ENCODE assay signal across 8 cellular contexts in the genomic region with DNA sequence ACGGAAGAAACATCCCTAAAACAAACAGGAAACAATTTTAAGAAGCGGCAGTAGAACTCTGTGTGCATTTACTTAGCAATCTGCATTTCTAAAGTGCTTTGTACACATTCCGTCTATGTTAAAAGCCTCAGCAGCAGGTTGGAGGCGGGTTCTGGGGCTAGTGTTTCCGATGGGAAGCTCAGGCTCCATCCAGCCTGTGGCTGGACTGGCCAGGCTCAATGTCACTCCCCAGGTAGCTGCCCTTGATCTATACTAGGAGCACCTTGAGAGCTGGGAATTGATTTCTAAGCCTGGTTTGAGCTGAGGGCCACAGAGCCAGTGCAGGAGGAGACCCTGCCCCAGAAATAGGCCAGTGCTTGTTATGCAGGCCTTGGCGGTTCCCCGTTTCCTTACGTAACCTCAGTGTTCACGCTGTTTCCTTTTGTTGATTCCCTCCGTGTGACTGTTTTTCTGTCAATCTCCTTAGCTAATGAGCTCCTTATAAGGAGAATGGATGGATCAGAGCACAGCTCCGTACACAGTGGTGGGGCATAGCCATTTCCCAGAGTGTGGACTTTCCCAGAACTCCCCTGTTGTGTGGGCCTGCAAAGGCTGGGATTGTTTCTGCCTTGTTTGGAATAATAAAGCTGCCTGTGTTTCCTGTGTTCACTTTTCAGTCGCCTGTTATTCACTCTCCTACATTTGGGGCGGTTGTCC. TPM values are rescaled to one million over a fixed set of nuclear protein-coding genes. Genes with fewer than 3 reads are reported as not detected.
DNase-seq lines count a peak whose midpoint lies in the region; ATAC-seq, FAIRE-seq and TF ChIP-seq lines count a peak whose summit lies in the region.

No MANE protein-coding gene starts in this region.

- peaks cover 6% of the 10 kb centered on the region for H3K36me3 ChIP-seq in bronchial epithelial cell (ENCODE audit: control insufficient read depth, insufficient read depth, low read length)
- no peaks in the 10 kb centered on the region for H3K36me3 ChIP-seq in lung (ENCODE audit: control insufficient read depth in 2 of 2, insufficient read depth in 2 of 2, low read length in 2 of 2)

- H3K4me3 ChIP-seq in bronchial epithelial cell (ENCODE audit: low read depth, low read length) (no peak overlapping the region), lung (no peak overlapping the region)

- peak overlapping the region; percentile 64 to 91 for H3K4me3 Mint-ChIP-seq in CD14-positive monocyte

- ATAC-seq in lung (ENCODE audit: insufficient read depth, low FRiP score), result peak; percentile 77
- no peak for ATAC-seq in GM18520 (IDR thresholded peaks at IDR 0.05; ENCODE audit: unreplicated experiment)
- ATAC-seq in GM21737 (IDR thresholded peaks at IDR 0.05; ENCODE audit: unreplicated experiment), result no peak

- WGBS in lung, 2 donors, result 15 to 27% methylated on average over 13 of the region's 13 CpGs

- POLR2A ChIA-PET in GM10248 (lab: Yijun Ruan, JAX), result no interaction called here

- H3K27me3 ChIP-seq in bronchial epithelial cell (ENCODE audit: control insufficient read depth, insufficient read depth, low read length) (no peaks in the 10 kb centered on the region), lung (ENCODE audit: control insufficient read depth, insufficient read depth) (no peaks in the 10 kb centered on the region)

- TF ChIP-seq CTCF in CD14-positive monocyte (IDR thresholded peaks at IDR 0.05) (no peak), bronchial epithelial cell (IDR thresholded peaks at IDR 0.05; ENCODE audit: insufficient read depth, low read length, severe bottlenecking) (no peak), lung (IDR thresholded peaks at IDR 0.05; ENCODE audit: control extremely low read depth, extremely low read depth) (no peak), GM10248 (IDR thresholded peaks at IDR 0.05; ENCODE audit: control extremely low read depth, extremely low read depth, low read depth, missing control alignments) (no peak)

- CTCF ChIA-PET in GM10248 (lab: Yijun Ruan, JAX), result interaction anchor here (0.8 to 1.4 kb wide), 3 partner anchors 31 to 409 kb away, joined by 3 read pairs; no protein-coding TSS in a partner anchor

- H3K27me3 Mint-ChIP-seq in CD14-positive monocyte (ENCODE audit: low read depth in 3 of 3), result peaks cover 0 to 2% (median 0%) of the 10 kb centered on the region in 3 donors

- peaks cover 8 to 12% of the 10 kb centered on the region in 2 donors for H3K36me3 Mint-ChIP-seq in CD14-positive monocyte

- no peaks in the 10 kb centered on the region for H3K9me3 ChIP-seq in lung (ENCODE audit: control insufficient read depth in 2 of 2, insufficient read depth in 1 of 2, low read length in 1 of 2)

- peak overlapping the region; percentile 87 to 97 (median 93) for H3K27ac Mint-ChIP-seq in CD14-positive monocyte

- peaks cover 44% of the 10 kb centered on the region for H3K4me1 Mint-ChIP-seq in CD14-positive monocyte

- peak; percentile 28 for FAIRE-seq in bronchial epithelial cell (lab: Jason Lieb, UNC)

- H3K4me1 ChIP-seq in lung (ENCODE audit: control insufficient read depth in 2 of 2, insufficient read depth in 2 of 2, low read length in 2 of 2), result peaks cover 0 to 8% of the 10 kb centered on the region in 2 donors

- peak overlapping the region in 1 of 2 donors; percentile 80 for H3K27ac ChIP-seq in lung (ENCODE audit: low read depth in 1 of 2, low read length in 1 of 2)

- no peaks in the 10 kb centered on the region for H3K9me3 Mint-ChIP-seq in CD14-positive monocyte

- DNase-seq in CD14-positive monocyte (ENCODE audit: low spot score) (no peak), NCI-H2029 (lab: John Stamatoyannopoulos, UW) (peak; percentile 38), bronchial epithelial cell (ENCODE audit: low read depth) (peak; percentile 42), lung (ENCODE audit: low spot score) (peak; percentile 80), GM10248 (ENCODE audit: extremely low spot score) (no peak), COR-L47 (lab: John Stamatoyannopoulos, UW) (no peak)

- intact Hi-C loops in CD14-positive monocyte (cut with micrococcal nuclease), result no loop called here

RNA-seq across cellular contexts. Expression of gene ADORA2B, which starts 21.4 kb away (rescaled TPM):
- 1 to 10 TPM; 4.4 to 6.4 TPM for polyA plus RNA-seq in CD14-positive monocyte
- 26.2 and 36.1 TPM in 2 replicates for total RNA-seq in bronchial epithelial cell
- total RNA-seq in lung, result 1 to 10 TPM; 4.2 to 9.3 TPM
- 1 to 10 TPM; 4.7 to 5.8 TPM for polyA plus RNA-seq in lung

RNA-seq across cellular contexts. Expression of gene ZSWIM7, which starts 33.2 kb away (rescaled TPM):
- 10 to 100 TPM; 67.1 to 70.1 TPM for polyA plus RNA-seq in CD14-positive monocyte
- total RNA-seq in bronchial epithelial cell, result 24.2 and 41.1 TPM in 2 replicates
- 10 to 100 TPM; 17.9 to 20.5 TPM for total RNA-seq in lung
- 10 to 100 TPM; 36.4 to 39.1 TPM for polyA plus RNA-seq in lung

RNA-seq across cellular contexts. Expression of gene TTC19, which starts 33.3 kb away (rescaled TPM):
- polyA plus RNA-seq in CD14-positive monocyte (10 to 100 TPM; 20.6 to 22.2 TPM), lung (10 to 100 TPM; 19.1 to 19.5 TPM)
- total RNA-seq in bronchial epithelial cell (32.5 and 34.8 TPM in 2 replicates), lung (10 to 100 TPM; 51.1 to 80.1 TPM)

Comparison
In these comparisons a context has a peak if more than half of its experiments do, and no peak if none do; other contexts are left out.
1. DNase-seq: peak in NCI-H2029 (single experiment), bronchial epithelial cell (single experiment) and lung (single experiment); none in CD14-positive monocyte (single experiment), GM10248 (single experiment) and COR-L47 (single experiment).